Comparison of ENCODE assay signal across 9 cellular contexts in the genomic region with DNA sequence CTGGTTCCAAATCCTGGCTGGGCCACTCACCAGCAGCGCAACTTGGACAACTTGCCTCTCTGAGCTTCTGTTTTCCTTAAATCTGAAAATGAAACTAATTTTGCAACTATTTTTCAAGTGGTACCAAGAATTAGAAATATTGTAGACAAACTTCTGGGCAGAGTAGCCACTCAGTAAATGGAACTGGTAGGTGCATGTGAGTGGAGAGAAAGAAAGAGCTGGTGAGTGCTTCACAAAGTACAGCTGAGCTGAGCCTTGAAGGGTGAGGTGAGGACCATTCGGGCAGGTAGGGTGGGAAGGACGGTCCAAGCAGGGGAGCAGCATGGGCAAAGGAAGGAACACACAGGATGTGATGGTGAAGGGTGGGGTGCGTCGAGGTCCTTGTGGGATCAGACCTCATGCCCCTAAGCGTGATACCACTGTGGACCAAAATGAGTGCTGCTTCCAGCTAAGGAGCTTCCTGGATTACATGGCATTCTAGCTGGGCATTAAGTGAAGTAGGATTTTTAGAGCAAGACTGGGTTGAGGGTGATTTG. TPM values are rescaled to one million over a fixed set of nuclear protein-coding genes. Genes with fewer than 3 reads are reported as not detected.
DNase-seq lines count a peak whose midpoint lies in the region; ATAC-seq and TF ChIP-seq lines count a peak whose summit lies in the region.
"Had no signal": no experiment of that assay in that cellular context is flagged by ENCODE, and none has a peak within 500 bp of the region (broad histone marks: within the 10 kb centered on the region; RNA-seq: fewer than 3 reads in every experiment).

No MANE protein-coding gene starts in this region.

- H3K4me3 ChIP-seq in SK-N-MC (no peak overlapping the region), left lung (no peak overlapping the region)

- H3K36me3 ChIP-seq in SK-N-MC (ENCODE audit: insufficient read depth, low read length) (no peaks in the 10 kb centered on the region), left lung (no peaks in the 10 kb centered on the region)

- H3K9me3 ChIP-seq in SK-N-MC (ENCODE audit: low read depth, low read length): no peaks in the 10 kb centered on the region
- H3K9me3 ChIP-seq in left lung: no peaks in the 10 kb centered on the region

- intact Hi-C loops in left lung (cut with DNase I): no loop called here

- DNase-seq in activated naive CD4-positive, alpha-beta T cell treated with anti-CD3 and anti-CD28 coated beads, Interleukin-2, amount 10 ng/mL, durations not matched to agents 7 days and 5 days: peak; percentile 26
- no peak for DNase-seq in activated naive CD4-positive, alpha-beta T cell (lab: John Stamatoyannopoulos, UW)
- no peak for DNase-seq in SK-N-MC (ENCODE audit: low read depth, low spot score)
- DNase-seq in left lung: no peak
- DNase-seq in type B pancreatic cell (ENCODE audit: extremely low spot score, unreplicated experiment): no peak
- DNase-seq in HuH-7 (ENCODE audit: low spot score): no peak
- no peak for DNase-seq in COLO668 (lab: John Stamatoyannopoulos, UW; ENCODE audit: unreplicated experiment)
- DNase-seq: foreskin melanocyte had no signal

- TF ChIP-seq CTCF in left lung (IDR thresholded peaks at IDR 0.05): no peak
- no peak for TF ChIP-seq CTCF in type B pancreatic cell (conservative IDR thresholded peaks at IDR 0.05)

- H3K4me3 Mint-ChIP-seq in activated naive CD4-positive, alpha-beta T cell treated with anti-CD3 and anti-CD28 coated beads, Interleukin-2, amount 10 ng/mL, durations not matched to agents 7 days and 5 days: peak overlapping the region; percentile 38
- peak overlapping the region; percentile 19 for H3K4me3 Mint-ChIP-seq in type B pancreatic cell

- H3K27me3 ChIP-seq in left lung: no peaks in the 10 kb centered on the region

- H3K9me3 Mint-ChIP-seq in activated naive CD4-positive, alpha-beta T cell treated with anti-CD3 and anti-CD28 coated beads, Interleukin-2, amount 10 ng/mL, durations not matched to agents 7 days and 5 days: no peaks in the 10 kb centered on the region
- no peaks in the 10 kb centered on the region for H3K9me3 Mint-ChIP-seq in type B pancreatic cell

- ATAC-seq in left lung (peak; percentile 62), HG02588 (IDR thresholded peaks at IDR 0.05; ENCODE audit: unreplicated experiment) (no peak)

- H3K27ac ChIP-seq in SK-N-MC: peak overlapping the region; percentile 39; the same call in 1 of the 2 replicates
- peak overlapping the region in 1 of 2 donors; percentile 76 for H3K27ac ChIP-seq in left lung

- H3K27ac Mint-ChIP-seq in activated naive CD4-positive, alpha-beta T cell treated with anti-CD3 and anti-CD28 coated beads, Interleukin-2, amount 10 ng/mL, durations not matched to agents 7 days and 5 days: peak overlapping the region; percentile 88
- no peak overlapping the region for H3K27ac Mint-ChIP-seq in type B pancreatic cell

- H3K36me3 Mint-ChIP-seq in activated naive CD4-positive, alpha-beta T cell treated with anti-CD3 and anti-CD28 coated beads, Interleukin-2, amount 10 ng/mL, durations not matched to agents 7 days and 5 days: peaks cover 2% of the 10 kb centered on the region
- peaks cover under 1% of the 10 kb centered on the region for H3K36me3 Mint-ChIP-seq in type B pancreatic cell

- peaks cover 14 to 49% of the 10 kb centered on the region in 2 donors for H3K4me1 ChIP-seq in left lung

- H3K27me3 Mint-ChIP-seq in activated naive CD4-positive, alpha-beta T cell treated with anti-CD3 and anti-CD28 coated beads, Interleukin-2, amount 10 ng/mL, durations not matched to agents 7 days and 5 days: no peaks in the 10 kb centered on the region
- H3K27me3 Mint-ChIP-seq in type B pancreatic cell: no peaks in the 10 kb centered on the region

- peaks cover 61% of the 10 kb centered on the region for H3K4me1 Mint-ChIP-seq in activated naive CD4-positive, alpha-beta T cell treated with anti-CD3 and anti-CD28 coated beads, Interleukin-2, amount 10 ng/mL, durations not matched to agents 7 days and 5 days
- H3K4me1 Mint-ChIP-seq in type B pancreatic cell (ENCODE audit: unreplicated experiment): peaks cover 14% of the 10 kb centered on the region

- no peak overlapping the region for H3K9ac ChIP-seq in SK-N-MC (ENCODE audit: insufficient read length)

- CTCF ChIA-PET in activated naive CD4-positive, alpha-beta T cell treated with anti-CD3 and anti-CD28 coated beads, Interleukin-2, amount 10 ng/mL, durations not matched to agents 7 days and 5 days (lab: Charles Lee): interaction anchor here (0.9 to 2.1 kb wide), 4 partner anchors 18 to 180 kb away, joined by 3 to 5 read pairs (median 4); no protein-coding TSS in a partner anchor

RNA-seq across cellular contexts. Expression of a gene that starts 14.4 kb away (rescaled TPM):
- total RNA-seq in left lung (10 to 100 TPM; 16.6 to 32.1 TPM), type B pancreatic cell (ENCODE audit: low replicate concordance) (34.6 and 71.5 TPM in 2 replicates)

RNA-seq across cellular contexts. Expression of a gene that starts 43.7 kb away (rescaled TPM):
- total RNA-seq in left lung (10 to 100 TPM; 32.1 to 53.3 TPM), type B pancreatic cell (ENCODE audit: low replicate concordance) (59.3 and 73.4 TPM in 2 replicates)
